In genomic region chr10:63841761-63842160, GRCh38 we compare ENCODE assay signal across 15 cellular contexts.
DNase-seq lines count a peak whose midpoint lies in the region; ATAC-seq and TF ChIP-seq lines count a peak whose summit lies in the region.
"Had no signal": no experiment of that assay in that cellular context is flagged by ENCODE, and none has a peak within 500 bp of the region (broad histone marks: within the 10 kb centered on the region; RNA-seq: fewer than 3 reads in every experiment).

No MANE protein-coding gene starts in this region.

- WGBS in SK-N-SH (ENCODE audit: low lambda C conversion rate): 16% methylated on average over 5 of the region's 5 CpGs
- WGBS in transverse colon (ENCODE audit: low coverage in 1 of 2), 2 donors: 89 to 95% methylated on average over 4 to 5 of the region's 5 CpGs

- no peaks in the 10 kb centered on the region; a peak in 2 of 4 replicates for H3K4me1 ChIP-seq in SK-N-SH (ENCODE audit: control insufficient read depth in 1 of 2, insufficient read depth in 2 of 2, low read depth in 1 of 2, low read length in 1 of 2)
- H3K4me1 ChIP-seq in transverse colon: no peaks in the 10 kb centered on the region
- H3K4me1 ChIP-seq: BLaER1 treated with 17β-estradiol and CSF1 and Interleukin-3, amounts not matched to agents 10 nM and 100 nM; Caco-2 had no signal

- H3K79me2 ChIP-seq in SK-N-SH (ENCODE audit: insufficient read depth): no peaks in the 10 kb centered on the region

- POLR2A ChIA-PET in SK-N-SH (lab: Yijun Ruan, JAX): no interaction called here

- H2AFZ ChIP-seq in SK-N-SH (ENCODE audit: low read depth): no peak overlapping the region

- no peak overlapping the region for H3K27ac ChIP-seq in SK-N-SH (ENCODE audit: low read depth in 2 of 2, low read length in 1 of 2)
- no peak overlapping the region for H3K27ac ChIP-seq in transverse colon
- H3K27ac ChIP-seq: BLaER1 treated with 17β-estradiol and CSF1 and Interleukin-3, amounts not matched to agents 10 nM and 100 nM; C4-2B had no signal

- TF ChIP-seq EP300 in SK-N-SH (IDR thresholded peaks at IDR 0.05; ENCODE audit: borderline replicate concordance in 1 of 2, low read depth in 1 of 2, low read length in 1 of 2) (0 out of 4 replicates have a peak, but pooled peaks of 1 of the 2 experiments have one; percentile 50), transverse colon (IDR thresholded peaks at IDR 0.05; ENCODE audit: low read depth) (no peak)

- no peak for TF ChIP-seq RAD21 in SK-N-SH (IDR thresholded peaks at IDR 0.05; ENCODE audit: low read length)

- no peaks in the 10 kb centered on the region for H3K9me3 ChIP-seq in SK-N-SH
- H3K9me3 ChIP-seq in transverse colon: no peaks in the 10 kb centered on the region

- intact Hi-C loops in transverse colon (cut with DNase I; ENCODE audit: low total_unique reads): no loop called here

- no peak for TF ChIP-seq CTCF in SK-N-SH (IDR thresholded peaks at IDR 0.05)
- no peak for TF ChIP-seq CTCF in transverse colon (IDR thresholded peaks at IDR 0.05)

- H3F3A ChIP-seq in SK-N-SH (replicated peaks; ENCODE audit: insufficient read depth): no peaks in the 10 kb centered on the region

- peak; percentile 36 for DNase-seq in OCI-M1 (lab: John Stamatoyannopoulos, UW)
- DNase-seq in SK-N-SH: peak; percentile 51
- no peak for DNase-seq in NCI-H2029 (lab: John Stamatoyannopoulos, UW)
- no peak for DNase-seq in transverse colon
- DNase-seq: 8988T; ACHN; Caco-2; Calu3; CD4-positive, alpha-beta T cell; CD8-positive, alpha-beta T cell; DMS79 treated with DMSO at 0.1 percent for 48 hours; GF-D8 had no signal

- CTCF ChIA-PET in SK-N-SH (lab: Yijun Ruan, JAX): interaction anchor here (1.2 to 2.0 kb wide), 3 partner anchors 11 to 25 kb away, joined by 4 to 9 read pairs (median 5); no protein-coding TSS in a partner anchor

- no peak for ATAC-seq in GM19023 (IDR thresholded peaks at IDR 0.05; ENCODE audit: unreplicated experiment)
- ATAC-seq: CD8-positive, alpha-beta T cell had no signal

- H3K9me2 ChIP-seq in SK-N-SH: no peaks in the 10 kb centered on the region

- no peak overlapping the region for H3K9ac ChIP-seq in SK-N-SH
- H3K9ac ChIP-seq: BLaER1 treated with 17β-estradiol and CSF1 and Interleukin-3, amounts not matched to agents 10 nM and 100 nM had no signal

- H3K27me3 ChIP-seq in SK-N-SH (ENCODE audit: insufficient read depth) (no peaks in the 10 kb centered on the region; the same call in 1 of the 2 replicates), transverse colon (no peaks in the 10 kb centered on the region)
- H3K27me3 ChIP-seq: BLaER1 treated with 17β-estradiol and CSF1 and Interleukin-3, amounts not matched to agents 10 nM and 100 nM had no signal

- H3K4me2 ChIP-seq in SK-N-SH: no peak overlapping the region
- H3K4me2 ChIP-seq: BLaER1 treated with 17β-estradiol and CSF1 and Interleukin-3, amounts not matched to agents 10 nM and 100 nM had no signal

- no peak for TF ChIP-seq POLR2A in transverse colon (IDR thresholded peaks at IDR 0.05)

- no peak overlapping the region for H3K4me3 ChIP-seq in SK-N-SH (ENCODE audit: low read depth in 2 of 2, low read length in 1 of 2)
- H3K4me3 ChIP-seq in transverse colon: no peak overlapping the region
- H3K4me3 ChIP-seq: BLaER1 treated with 17β-estradiol and CSF1 and Interleukin-3, amounts not matched to agents 10 nM and 100 nM had no signal

- H3K36me3 ChIP-seq in SK-N-SH (replicated peaks in 1 of 2; ENCODE audit: control insufficient read depth in 1 of 2, insufficient read depth in 2 of 2, low read length in 1 of 2): no peaks in the 10 kb centered on the region
- no peaks in the 10 kb centered on the region for H3K36me3 ChIP-seq in transverse colon
- H3K36me3 ChIP-seq: BLaER1 treated with 17β-estradiol and CSF1 and Interleukin-3, amounts not matched to agents 10 nM and 100 nM had no signal

- H4K20me1 ChIP-seq in SK-N-SH (ENCODE audit: insufficient read depth): no peaks in the 10 kb centered on the region
- H4K20me1 ChIP-seq: BLaER1 treated with 17β-estradiol and CSF1 and Interleukin-3, amounts not matched to agents 10 nM and 100 nM had no signal

- in situ Hi-C loops in transverse colon (cut with MboI; ENCODE audit: low pct_ligation_motif_present in 1 of 4, low pct_unique_long_range_greater_than_20kb in 1 of 4, low sequenced_read_pairs in 3 of 4): no loop called here

TF ChIP-seq in SK-N-SH, 30 proteins besides CTCF, POLR2A, EP300 and RAD21:
- TF ChIP-seq SMC3 (IDR thresholded peaks at IDR 0.05; ENCODE audit: low read depth, low read length): no peak
- 0 out of 2 replicates have a peak, but pooled peaks have one; percentile 20 for TF ChIP-seq TCF12 (IDR thresholded peaks at IDR 0.05)
- no peak for TF ChIP-seq SIN3A (IDR thresholded peaks at IDR 0.05; ENCODE audit: borderline replicate concordance, low read depth, low read length)
- TF ChIP-seq POLR2AphosphoS5 (IDR thresholded peaks at IDR 0.05; ENCODE audit: low read depth, low read length): no peak
- peak; percentile 83; the same call in 1 of the 2 replicates for TF ChIP-seq RCOR1 (IDR thresholded peaks at IDR 0.05; ENCODE audit: low read length)
- TF ChIP-seq GATA2 (CRISPR knock-in tag; IDR thresholded peaks at IDR 0.05): peak; percentile 84
- TF ChIP-seq USF1 (IDR thresholded peaks at IDR 0.05; ENCODE audit: borderline replicate concordance, low read depth): no peak
- TF ChIP-seq CHD2 (IDR thresholded peaks at IDR 0.05; ENCODE audit: low read length, partially characterized antibody): no peak
- TF ChIP-seq NFIC (IDR thresholded peaks at IDR 0.05; ENCODE audit: borderline replicate concordance): no peak
- TF ChIP-seq USF2 (IDR thresholded peaks at IDR 0.05; ENCODE audit: borderline replicate concordance, low read depth, low read length): no peak
- no peak for TF ChIP-seq TAF1 (IDR thresholded peaks at IDR 0.05; ENCODE audit: borderline replicate concordance, low read depth, low read length)
- no peak for TF ChIP-seq YY1 (IDR thresholded peaks at IDR 0.05; ENCODE audit: low read depth)
- TF ChIP-seq FOSL2 (IDR thresholded peaks at IDR 0.05; ENCODE audit: borderline replicate concordance, low read depth): no peak
- no peak for TF ChIP-seq FOXJ3 (CRISPR knock-in tag; IDR thresholded peaks at IDR 0.05)
- TF ChIP-seq ZBTB33 (IDR thresholded peaks at IDR 0.05; ENCODE audit: borderline replicate concordance, low read depth): no peak
- no peak for TF ChIP-seq JUND (IDR thresholded peaks at IDR 0.05)
- TF ChIP-seq MXI1 (IDR thresholded peaks at IDR 0.05; ENCODE audit: low read depth, low read length): no peak

Comparison
In these comparisons a context has a peak if more than half of its experiments do, and no peak if none do; other contexts are left out.
1. DNase-seq: peak in OCI-M1 (single experiment) and SK-N-SH (single experiment); none in NCI-H2029 (single experiment) and transverse colon (single experiment).